37 cellular contexts compared by ENCODE assay signal in the genomic region with DNA sequence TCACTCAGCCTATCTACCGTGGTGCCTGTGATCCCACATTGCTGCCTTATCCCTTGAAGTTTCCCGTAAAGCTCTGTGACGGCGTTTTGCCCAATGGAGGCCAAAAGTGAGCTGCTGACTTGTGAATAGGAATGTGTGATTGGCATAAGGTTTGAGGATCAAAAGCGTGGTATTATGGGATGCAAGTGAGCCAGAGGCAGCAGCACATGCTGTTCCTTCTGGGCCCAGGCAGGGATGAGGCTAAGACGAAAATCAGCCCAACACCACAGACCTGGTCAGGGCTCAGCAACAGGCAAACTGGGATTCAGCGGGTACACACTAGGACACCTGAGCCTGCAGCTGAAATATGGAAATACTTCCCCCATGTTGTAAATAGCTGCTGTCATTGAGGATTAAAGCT. TPM values are rescaled to one million over a fixed set of nuclear protein-coding genes. Genes with fewer than 3 reads are reported as not detected.
"Had no signal": no experiment of that assay in that cellular context is flagged by ENCODE, and none has a peak within 500 bp of the region (broad histone marks: within the 10 kb centered on the region; RNA-seq: fewer than 3 reads in every experiment).

No MANE protein-coding gene starts in this region.

- H3K4me3 ChIP-seq: cardiac muscle cell, PC-9 had no signal

- H3K4me1 Mint-ChIP-seq: activated CD4-positive, alpha-beta T cell treated with anti-CD3 and anti-CD28 coated beads, Interleukin-2, amount 10 ng/mL, durations not matched to agents 24 days and 14 days; activated naive CD8-positive, alpha-beta T cell treated with anti-CD3 and anti-CD28 coated beads for 36 hours; activated T-helper 17 cell treated with anti-CD3 and anti-CD28 coated beads, Interleukin-2, amount 50 U/mL, for 72 hours; central memory CD8-positive, alpha-beta T cell had no signal

- H3K27ac Mint-ChIP-seq: activated CD4-positive, alpha-beta T cell treated with anti-CD3 and anti-CD28 coated beads, Interleukin-2, amount 10 ng/mL, durations not matched to agents 24 days and 14 days; activated CD8-positive, alpha-beta T cell treated with anti-CD3 and anti-CD28 coated beads for 36 hours; activated naive CD8-positive, alpha-beta T cell treated with anti-CD3 and anti-CD28 coated beads for 36 hours; activated T-cell treated with anti-CD3 and anti-CD28 coated beads, Interleukin-2, amount 50 U/mL, for 72 hours; activated T-helper 17 cell treated with anti-CD3 and anti-CD28 coated beads, Interleukin-2, amount 50 U/mL, for 72 hours had no signal

- H3K36me3 ChIP-seq: brain microvascular endothelial cell, cardiac muscle cell had no signal

- H3K36me3 Mint-ChIP-seq: activated naive CD8-positive, alpha-beta T cell treated with anti-CD3 and anti-CD28 coated beads for 36 hours had no signal

- H3K9me3 Mint-ChIP-seq: activated CD4-positive, alpha-beta T cell treated with anti-CD3 and anti-CD28 coated beads, Interleukin-2, amount 10 ng/mL, durations not matched to agents 24 days and 14 days; activated CD8-positive, alpha-beta T cell treated with anti-CD3 and anti-CD28 coated beads for 36 hours; activated T-cell treated with anti-CD3 and anti-CD28 coated beads, Interleukin-2, amount 50 U/mL, for 72 hours; activated T-helper 17 cell treated with anti-CD3 and anti-CD28 coated beads, Interleukin-2, amount 50 U/mL, for 72 hours; central memory CD8-positive, alpha-beta T cell had no signal

- ATAC-seq: activated CD8-positive, alpha-beta T cell treated with anti-CD3 and anti-CD28 coated beads for 36 hours; activated T-cell treated with anti-CD3 and anti-CD28 coated beads, Interleukin-2, amount 50 U/mL, for 72 hours; activated T-helper 17 cell treated with anti-CD3 and anti-CD28 coated beads, Interleukin-2, amount 50 U/mL, for 72 hours; Right ventricle myocardium inferior; SK-N-SH treated with all-trans-retinoic acid at 6 μM for 48 hours had no signal

- H3K27ac ChIP-seq: brain microvascular endothelial cell, cardiac muscle cell, KMS-11, PC-9, RWPE1, VCaP had no signal

- H3K4me3 Mint-ChIP-seq: activated CD4-positive, alpha-beta T cell treated with anti-CD3 and anti-CD28 coated beads, Interleukin-2, amount 10 ng/mL, durations not matched to agents 24 days and 14 days; activated CD8-positive, alpha-beta T cell treated with anti-CD3 and anti-CD28 coated beads for 36 hours; activated naive CD8-positive, alpha-beta T cell treated with anti-CD3 and anti-CD28 coated beads for 36 hours; activated T-cell treated with anti-CD3 and anti-CD28 coated beads, Interleukin-2, amount 50 U/mL, for 72 hours; activated T-helper 17 cell treated with anti-CD3 and anti-CD28 coated beads, Interleukin-2, amount 50 U/mL, for 72 hours; central memory CD8-positive, alpha-beta T cell had no signal

- H3K27me3 ChIP-seq: brain microvascular endothelial cell, cardiac muscle cell had no signal

- DNase-seq: activated CD4-positive, alpha-beta T cell treated with anti-CD3 and anti-CD28 coated beads, Interleukin-2, amount 10 ng/mL, durations not matched to agents 24 days and 14 days; activated CD4-positive, alpha-beta T cell treated with anti-CD3 and anti-CD28 coated beads, Interleukin-2, amount 50 U/mL, for 4 hours; activated CD4-positive, CD25-positive, alpha-beta regulatory T cell; activated CD8-positive, alpha-beta T cell treated with anti-CD3 and anti-CD28 coated beads for 36 hours; activated effector memory CD4-positive, alpha-beta T cell treated with anti-CD3 and anti-CD28 coated beads, Interleukin-2, amount 50 U/mL, for 16 hours; activated naive CD4-positive, alpha-beta T cell; activated naive CD4-positive, alpha-beta T cell treated with anti-CD3 and anti-CD28 coated beads, Interleukin-2, amount 50 U/mL, for 16 hours; activated naive CD8-positive, alpha-beta T cell treated with anti-CD3 and anti-CD28 coated beads for 36 hours; activated T-cell treated with anti-CD3 and anti-CD28 coated beads, Interleukin-2, amount 50 U/mL, for 1 hour; activated T-cell treated with anti-CD3 and anti-CD28 coated beads, Interleukin-2, amount 50 U/mL, for 72 hours; amniotic stem cell; aorta; brain microvascular endothelial cell; MM.1S; MV-4-11; NCI-H1092; NCI-H1436 treated with DMSO at 0.1 percent for 48 hours; NCI-H1694 treated with DMSO at 0.1 percent for 48 hours; NCI-H2029; NCI-H345; NCI-H526; NCI-H748 treated with DMSO at 0.1 percent for 48 hours; PC-9; SIG-M5; T-helper 1 cell; T-helper 2 cell; T-helper 9 cell had no signal

- H3K27me3 Mint-ChIP-seq: activated CD4-positive, alpha-beta T cell treated with anti-CD3 and anti-CD28 coated beads, Interleukin-2, amount 10 ng/mL, durations not matched to agents 24 days and 14 days had no signal

RNA-seq across cellular contexts. Expression of gene SLC6A11, which starts 47.0 kb away (rescaled TPM):
- total RNA-seq: activated CD4-positive, alpha-beta T cell treated with anti-CD3 and anti-CD28 coated beads, Interleukin-2, amount 10 ng/mL, durations not matched to agents 24 days and 14 days; activated CD8-positive, alpha-beta T cell treated with anti-CD3 and anti-CD28 coated beads for 36 hours; activated naive CD8-positive, alpha-beta T cell treated with anti-CD3 and anti-CD28 coated beads for 36 hours; activated T-cell treated with anti-CD3 and anti-CD28 coated beads, Interleukin-2, amount 50 U/mL, for 72 hours; activated T-helper 17 cell treated with anti-CD3 and anti-CD28 coated beads, Interleukin-2, amount 50 U/mL, for 72 hours; aorta; LHCN-M2; OCI-LY7; PC-9; Right ventricle myocardium inferior had no signal
